ENCODE assay signal across 25 cellular contexts in the genomic region with DNA sequence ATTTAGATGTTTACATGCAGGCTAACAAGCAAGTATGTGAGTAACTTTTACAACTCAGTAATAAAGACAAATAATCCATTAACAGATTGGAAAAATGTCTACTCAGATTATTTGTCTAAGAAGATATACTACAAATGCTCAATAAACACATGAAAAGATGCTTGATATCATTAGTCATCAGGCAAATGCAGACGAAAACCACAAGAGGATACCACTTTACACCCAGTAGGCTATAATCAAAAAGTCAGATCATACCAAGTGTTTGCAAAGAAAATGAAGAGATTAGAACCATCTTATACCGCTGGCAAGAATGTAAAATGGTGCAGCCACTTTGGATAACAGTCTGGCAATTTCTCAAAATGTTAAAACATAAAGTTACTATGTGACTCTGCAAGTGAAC.
DNase-seq lines count a peak whose midpoint lies in the region; ATAC-seq and TF ChIP-seq lines count a peak whose summit lies in the region.
"Had no signal": no experiment of that assay in that cellular context is flagged by ENCODE, and none has a peak within 500 bp of the region (broad histone marks: within the 10 kb centered on the region; RNA-seq: fewer than 3 reads in every experiment).

No MANE protein-coding gene starts in this region.

- H3K4me1 ChIP-seq in mammary epithelial cell (ENCODE audit: insufficient read depth, low read length) (no peaks in the 10 kb centered on the region), breast epithelium (no peaks in the 10 kb centered on the region), RWPE2 (ENCODE audit: insufficient read depth, poor library complexity, severe bottlenecking) (peaks cover 5% of the 10 kb centered on the region), osteoblast (ENCODE audit: insufficient read depth, low read length) (peaks cover 4% of the 10 kb centered on the region)
- H3K4me1 ChIP-seq: ascending aorta, prostate gland had no signal

- in situ Hi-C loops in mammary epithelial cell (cut with MboI; ENCODE audit: low sequenced_read_pairs in 2 of 2) = no loop called here

- CTCF ChIA-PET in mammary epithelial cell (lab: Charles Lee; ENCODE audit: low non-redundant PET) = no interaction called here

- dilution Hi-C loops in mammary epithelial cell (cut with HindIII; ENCODE audit: low sequenced_read_pairs) = loop anchor here (5.0 kb wide), 1 partner anchor 96 kb away; no protein-coding TSS in a partner anchor

- H3K4me3 ChIP-seq in mammary epithelial cell (replicated peaks in 1 of 3; ENCODE audit: insufficient read depth in 1 of 3, low read depth in 2 of 3, low read length in 3 of 3) = no peak overlapping the region
- H3K4me3 ChIP-seq in breast epithelium = no peak overlapping the region
- H3K4me3 ChIP-seq in RWPE2 (ENCODE audit: severe bottlenecking) = no peak overlapping the region
- no peak overlapping the region for H3K4me3 ChIP-seq in osteoblast (ENCODE audit: insufficient read depth, low read length)
- H3K4me3 ChIP-seq: ascending aorta, mucosa of descending colon, prostate gland, SK-N-MC had no signal

- no peak overlapping the region for H3K4me2 ChIP-seq in mammary epithelial cell (ENCODE audit: insufficient read depth, low read depth, low read length)
- no peak overlapping the region for H3K4me2 ChIP-seq in osteoblast (ENCODE audit: insufficient read depth, low read length)

- H3K9me3 ChIP-seq in mammary epithelial cell (replicated peaks; ENCODE audit: insufficient read depth, low read length) = no peaks in the 10 kb centered on the region
- H3K9me3 ChIP-seq in breast epithelium = no peaks in the 10 kb centered on the region
- no peaks in the 10 kb centered on the region for H3K9me3 ChIP-seq in RWPE2 (ENCODE audit: severe bottlenecking)
- H3K9me3 ChIP-seq in osteoblast (ENCODE audit: low read depth, low read length) = no peaks in the 10 kb centered on the region
- H3K9me3 ChIP-seq: ascending aorta, mucosa of descending colon, prostate gland had no signal

- H2AFZ ChIP-seq in mammary epithelial cell (ENCODE audit: low read depth, low read length) = no peak overlapping the region
- H2AFZ ChIP-seq in osteoblast (ENCODE audit: low read length) = no peak overlapping the region

- TF ChIP-seq CTCF in mammary epithelial cell (conservative IDR thresholded peaks at IDR 0.05 in 1 of 2, IDR thresholded peaks at IDR 0.05 in 1 of 2; ENCODE audit: extremely low read depth in 1 of 2, insufficient read depth in 1 of 2, low read depth in 1 of 2, low read length in 2 of 2) (no peak), breast epithelium (IDR thresholded peaks at IDR 0.05) (no peak), RWPE2 (IDR thresholded peaks at IDR 0.05; ENCODE audit: poor library complexity, severe bottlenecking) (no peak), osteoblast (IDR thresholded peaks at IDR 0.05; ENCODE audit: extremely low read depth, low read depth, low read length) (no peak)

- H4K20me1 ChIP-seq in mammary epithelial cell (ENCODE audit: insufficient read depth, low read length) (no peaks in the 10 kb centered on the region), osteoblast (ENCODE audit: insufficient read depth, low read length) (no peaks in the 10 kb centered on the region)

- DNase-seq in mammary epithelial cell (peak; percentile 11), breast epithelium (ENCODE audit: low spot score in 2 of 2) (no peak), RWPE2 (ENCODE audit: low spot score) (no peak), fibroblast of gingiva (ENCODE audit: low read depth) (peak; percentile 21), osteoblast (ENCODE audit: insufficient read length, low spot score, missing footprints) (no peak), HuH-7.5 (ENCODE audit: low spot score) (no peak), activated T-cell treated with anti-CD3 and anti-CD28 coated beads for 4 hours (no peak)
- no peak for DNase-seq in activated CD8-positive, alpha-beta memory T cell treated with anti-CD3 and anti-CD28 coated beads, Interleukin-2, amount 50 U/mL, for 48 hours
- DNase-seq: activated CD4-positive, alpha-beta T cell treated with anti-CD3 and anti-CD28 coated beads, Interleukin-2, amount 50 U/mL, for 1 hour; AML-193; CD8-positive, alpha-beta T cell; erythroblast; GF-D8; islet precursor cell; mucosa of descending colon; NCI-H1092 treated with DMSO at 0.1 percent for 48 hours; NCI-H1930; NCI-H526 treated with DMSO at 0.1 percent for 48 hours; nephron progenitor cell; RPMI8226 had no signal

- no TSS peak for BruUV-seq in mammary epithelial cell (replicated peaks; lab: Mats Ljungman, UMichigan)

- H3K79me2 ChIP-seq in mammary epithelial cell (ENCODE audit: insufficient read depth, low read length) = no peaks in the 10 kb centered on the region
- no peaks in the 10 kb centered on the region for H3K79me2 ChIP-seq in osteoblast (ENCODE audit: insufficient read depth, low read length)

- peak; percentile 42; the same call in 1 of the 3 replicates for ATAC-seq in RWPE2 (ENCODE audit: low read depth)
- ATAC-seq: CD8-positive, alpha-beta T cell; mucosa of descending colon had no signal

- H3K27me3 ChIP-seq in mammary epithelial cell (ENCODE audit: insufficient read depth, low read length) (no peaks in the 10 kb centered on the region), breast epithelium (peaks cover 0 to 16% of the 10 kb centered on the region in 2 donors), RWPE2 (ENCODE audit: insufficient read depth, poor library complexity, severe bottlenecking) (no peaks in the 10 kb centered on the region), osteoblast (ENCODE audit: insufficient read depth, low read length) (no peaks in the 10 kb centered on the region)
- H3K27me3 ChIP-seq: ascending aorta had no signal

- 75% methylated on average over 2 of the region's 2 CpGs for WGBS in mammary epithelial cell (ENCODE audit: low coverage, missing lambda C conversion rate)

- H3K36me3 ChIP-seq in mammary epithelial cell (ENCODE audit: insufficient read depth, low read length) (no peaks in the 10 kb centered on the region), breast epithelium (no peaks in the 10 kb centered on the region), RWPE2 (ENCODE audit: low read depth) (peaks cover 37% of the 10 kb centered on the region), osteoblast (ENCODE audit: insufficient read depth, low read length) (no peaks in the 10 kb centered on the region)
- H3K36me3 ChIP-seq: ascending aorta, prostate gland had no signal

- intact Hi-C loops in mammary epithelial cell (cut with micrococcal nuclease) (no loop called here), breast epithelium (cut with DNase I; ENCODE audit: low total_unique reads) (no loop called here)

- TF ChIP-seq POLR2A in breast epithelium (IDR thresholded peaks at IDR 0.05) = no peak

- H3K9ac ChIP-seq in mammary epithelial cell (ENCODE audit: insufficient read depth, low read length) = no peak overlapping the region

- H3K27ac ChIP-seq in mammary epithelial cell (ENCODE audit: insufficient read depth, low read depth, low read length) (no peak overlapping the region), breast epithelium (no peak overlapping the region), RWPE2 (ENCODE audit: poor library complexity, severe bottlenecking) (no peak overlapping the region), osteoblast (ENCODE audit: low read depth, low read length) (no peak overlapping the region)
- H3K27ac ChIP-seq: 22Rv1, ascending aorta, prostate gland, SK-N-MC, VCaP had no signal

Comparison
In these comparisons a context has a peak if more than half of its experiments do, and no peak if none do; other contexts are left out.
1. DNase-seq: peak in mammary epithelial cell (single experiment) and fibroblast of gingiva (single experiment); none in breast epithelium (0 of 2), RWPE2 (single experiment), activated CD8-positive, alpha-beta memory T cell treated with anti-CD3 and anti-CD28 coated beads, Interleukin-2, amount 50 U/mL, for 48 hours (single experiment), osteoblast (single experiment), HuH-7.5 (single experiment) and activated T-cell treated with anti-CD3 and anti-CD28 coated beads for 4 hours (single experiment).